8 cellular contexts compared by ENCODE assay signal in the genomic region with DNA sequence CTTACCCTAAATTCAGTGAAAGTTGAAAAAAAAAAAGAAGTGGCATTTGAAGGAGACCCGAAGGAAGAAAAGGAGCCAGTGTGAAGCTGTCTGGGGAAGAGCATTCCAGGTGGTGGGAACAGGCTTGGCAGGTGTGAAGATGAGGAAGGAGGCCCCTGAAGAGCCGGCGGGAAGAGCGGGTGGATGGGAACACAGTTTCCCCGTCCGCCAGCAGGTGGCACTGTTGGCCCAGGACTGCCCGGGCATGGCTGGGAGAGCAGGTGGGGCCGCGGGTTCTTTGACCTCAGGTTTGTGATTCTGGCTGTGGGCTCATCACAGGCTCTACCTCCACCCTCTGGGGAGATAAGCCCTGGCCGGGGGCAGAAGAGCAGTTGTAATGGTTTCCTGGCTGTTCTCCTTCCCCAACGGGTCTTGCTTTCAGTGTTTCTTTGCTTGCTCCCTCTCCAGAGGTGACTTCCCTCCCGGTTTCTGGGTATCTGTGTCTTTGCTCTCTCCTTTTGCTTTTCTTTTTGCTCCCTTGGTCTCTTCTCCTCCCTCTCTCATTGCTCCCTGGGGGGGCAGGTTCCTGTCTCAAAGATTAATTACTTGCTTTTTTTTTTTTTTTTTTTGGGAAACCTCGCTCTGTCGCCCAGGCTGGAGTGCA. TPM values are rescaled to one million over a fixed set of nuclear protein-coding genes. Genes with fewer than 3 reads are reported as not detected.
A peak's percentile ranks its signal among the peaks of the same experiment; 100 is the strongest.
DNase-seq lines count a peak whose midpoint lies in the region; ATAC-seq, FAIRE-seq and TF ChIP-seq lines count a peak whose summit lies in the region.

No MANE protein-coding gene starts in this region.

- BruUV-seq in mammary epithelial cell (replicated peaks; lab: Mats Ljungman, UMichigan), result no TSS peak

- peak; percentile 59 for DNase-seq in A172 (ENCODE audit: low spot score)
- peak; percentile 83 for DNase-seq in GM12892 (ENCODE audit: insufficient read length)
- peak; percentile 28 to 56 for DNase-seq in NCI-H1930 (lab: John Stamatoyannopoulos, UW)
- DNase-seq in activated CD4-positive, CD25-positive, alpha-beta regulatory T cell treated with anti-CD3 and anti-CD28 coated beads, Interleukin-2, amount 50 U/mL, for 16 hours (ENCODE audit: low read depth, low spot score), result peak; percentile 64
- DNase-seq in mammary epithelial cell, result peak; percentile 40
- peak; percentile 91 for DNase-seq in islet precursor cell
- DNase-seq in stimulated activated CD4-positive, alpha-beta T cell treated with anti-CD3 and anti-CD28 coated beads, Interleukin-1b, Interleukin-23, amount 100 ng/mL, for 24 hours (ENCODE audit: low read depth in 4 of 4, low spot score in 1 of 4), result peak; percentile 65 to 77 (median 67)

- WGBS in mammary epithelial cell (ENCODE audit: low coverage, missing lambda C conversion rate), result 4% methylated on average over 4 of the region's 14 CpGs

- no peak overlapping the region for H3K27ac ChIP-seq in mammary epithelial cell (ENCODE audit: insufficient read depth, low read depth, low read length)

- peak; percentile 88 for FAIRE-seq in GM12892 (lab: Jason Lieb, UNC)

- H3K27me3 ChIP-seq in mammary epithelial cell (ENCODE audit: insufficient read depth, low read length), result no peaks in the 10 kb centered on the region

- ATAC-seq in GM21367 (IDR thresholded peaks at IDR 0.05; ENCODE audit: unreplicated experiment), result no peak

- in situ Hi-C loops in mammary epithelial cell (cut with MboI; ENCODE audit: low sequenced_read_pairs in 2 of 2), result loop anchor here (25.0 kb wide), 2 partner anchors 184 to 834 kb away; partner anchors contain the start of genes EMC6 (in 1 of the 2) and TAX1BP3 (in 1 of the 2)

- CTCF ChIA-PET in mammary epithelial cell (lab: Charles Lee; ENCODE audit: low non-redundant PET), result no interaction called here

- H3K4me2 ChIP-seq in mammary epithelial cell (ENCODE audit: insufficient read depth, low read depth, low read length), result no peak overlapping the region

- TF ChIP-seq POLR2A in GM12892 (IDR thresholded peaks at IDR 0.05; ENCODE audit: low read depth, low read length), result no peak

- no peaks in the 10 kb centered on the region for H3K4me1 ChIP-seq in mammary epithelial cell (ENCODE audit: insufficient read depth, low read length)

- H3K9me3 ChIP-seq in mammary epithelial cell (replicated peaks; ENCODE audit: insufficient read depth, low read length), result no peaks in the 10 kb centered on the region

- peak; percentile 80 to 98 for TF ChIP-seq CTCF in mammary epithelial cell (conservative IDR thresholded peaks at IDR 0.05 in 1 of 2, IDR thresholded peaks at IDR 0.05 in 1 of 2; ENCODE audit: extremely low read depth in 1 of 2, insufficient read depth in 1 of 2, low read depth in 1 of 2, low read length in 2 of 2)

- no peak overlapping the region for H3K9ac ChIP-seq in mammary epithelial cell (ENCODE audit: insufficient read depth, low read length)

- H2AFZ ChIP-seq in mammary epithelial cell (ENCODE audit: low read depth, low read length), result peak overlapping the region; percentile 66

- dilution Hi-C loops in mammary epithelial cell (cut with HindIII; ENCODE audit: low sequenced_read_pairs), result no loop called here

- no peaks in the 10 kb centered on the region for H3K36me3 ChIP-seq in mammary epithelial cell (ENCODE audit: insufficient read depth, low read length)

- H3K4me3 ChIP-seq in mammary epithelial cell (replicated peaks in 1 of 3; ENCODE audit: insufficient read depth in 1 of 3, low read depth in 2 of 3, low read length in 3 of 3), result no peak overlapping the region

- intact Hi-C loops in mammary epithelial cell (cut with micrococcal nuclease), result loop anchor here (1.0 to 5.0 kb wide), 3 partner anchors 185 to 820 kb away; no protein-coding TSS in a partner anchor

- no peaks in the 10 kb centered on the region for H3K79me2 ChIP-seq in mammary epithelial cell (ENCODE audit: insufficient read depth, low read length)

- no peaks in the 10 kb centered on the region for H4K20me1 ChIP-seq in mammary epithelial cell (ENCODE audit: insufficient read depth, low read length)

RNA-seq across cellular contexts. Expression of gene RAP1GAP2, which starts 32.3 kb away (rescaled TPM):
- total RNA-seq in A172 (2014; rRNA removed; shearing (Covaris generic)), result 3.8 and 6.4 TPM in 2 replicates
- polyA plus RNA-seq in GM12892 (2012; ENCODE audit: missing spikeins), result not detected
- total RNA-seq in mammary epithelial cell, result 10 to 100 TPM; 22.3 to 41.2 TPM
- polyA plus RNA-seq in mammary epithelial cell, result 25.0 TPM
- polyA minus RNA-seq in mammary epithelial cell, result 47.0 TPM

Comparison
In these comparisons a context has a peak if more than half of its experiments do, and no peak if none do; other contexts are left out.
1. DNase-seq: peak in every context shown above with its lines; median percentile 91 in islet precursor cell; 83 in GM12892; 67 in stimulated activated CD4-positive, alpha-beta T cell treated with anti-CD3 and anti-CD28 coated beads, Interleukin-1b, Interleukin-23, amount 100 ng/mL, for 24 hours; 64 in activated CD4-positive, CD25-positive, alpha-beta regulatory T cell treated with anti-CD3 and anti-CD28 coated beads, Interleukin-2, amount 50 U/mL, for 16 hours; 59 in A172; 42 in NCI-H1930; 40 in mammary epithelial cell.